In the genomic region with DNA sequence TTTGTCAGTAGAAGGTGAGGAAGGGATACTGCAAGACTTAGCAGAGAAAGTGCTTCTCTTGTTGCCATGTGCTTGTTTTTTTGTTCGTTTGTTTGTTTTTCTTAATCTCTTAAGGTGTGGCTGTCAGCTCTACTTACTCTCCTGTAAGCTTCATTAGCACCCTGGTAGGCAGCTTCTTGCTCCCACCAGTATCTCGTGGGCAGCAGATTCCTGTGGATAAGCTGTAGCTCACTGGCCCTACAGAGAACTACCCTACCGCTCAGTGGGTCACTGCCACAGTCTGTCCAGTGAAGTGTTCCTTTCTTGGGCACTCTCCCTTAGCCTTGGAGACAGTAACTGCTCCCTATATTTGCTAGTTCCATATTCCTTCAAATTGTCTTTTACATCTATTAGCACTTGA, we compare ENCODE assay signal across 18 cellular contexts.
"Had no signal": no experiment of that assay in that cellular context is flagged by ENCODE, and none has a peak within 500 bp of the region (broad histone marks: within the 10 kb centered on the region; RNA-seq: fewer than 3 reads in every experiment).

No MANE protein-coding gene starts in this region.

- H3K9me3 ChIP-seq: upper lobe of right lung had no signal

- H3K36me3 ChIP-seq: upper lobe of right lung had no signal

- H3K27me3 ChIP-seq: upper lobe of right lung had no signal

- H3K4me1 ChIP-seq: upper lobe of right lung had no signal

- H3K4me3 ChIP-seq: coronary artery, upper lobe of right lung had no signal

- DNase-seq: activated CD4-positive, alpha-beta memory T cell treated with anti-CD3 and anti-CD28 coated beads for 36 hours; activated CD4-positive, alpha-beta T cell treated with anti-CD3 and anti-CD28 coated beads for 1 hour; activated gamma-delta T cell; activated naive CD8-positive, alpha-beta T cell treated with anti-CD3 and anti-CD28 coated beads for 36 hours; activated T-cell treated with anti-CD3 and anti-CD28 coated beads, Interleukin-2, amount 50 U/mL, for 4 hours; anterior cingulate cortex; effector memory CD4-positive, alpha-beta T cell; hippocampal formation; left cardiac atrium; mammary epithelial cell; stimulated activated CD4-positive, alpha-beta T cell treated with anti-CD3 and anti-CD28 coated beads, Interleukin-12 subunit alpha, Interleukin-12 subunit beta, amount 100 ng/mL, for 4 hours; stimulated activated CD4-positive, alpha-beta T cell treated with anti-CD3 and anti-CD28 coated beads, Interleukin-4, amount 100 ng/mL, for 1 hour; SW 1271; upper lobe of right lung had no signal

- H3K27me3 Mint-ChIP-seq: activated CD4-positive, alpha-beta memory T cell treated with anti-CD3 and anti-CD28 coated beads for 36 hours; activated naive CD8-positive, alpha-beta T cell treated with anti-CD3 and anti-CD28 coated beads for 36 hours; natural killer cell treated with Interleukin-12 subunit alpha and Interleukin-12 subunit beta and Interleukin-15 and Interleukin-18, amount 100 ng/mL, for 72 hours; stimulated activated naive CD8-positive, alpha-beta T cell treated with anti-CD3 and anti-CD28 coated beads, Interleukin-15, Interleukin-2, amounts not matched to agents 100 ng/mL and 50 ng/mL, for 24 hours had no signal

- H3K27ac Mint-ChIP-seq: activated CD4-positive, alpha-beta memory T cell treated with anti-CD3 and anti-CD28 coated beads for 36 hours; activated naive CD8-positive, alpha-beta T cell treated with anti-CD3 and anti-CD28 coated beads for 36 hours; natural killer cell treated with Interleukin-12 subunit alpha and Interleukin-12 subunit beta and Interleukin-15 and Interleukin-18, amount 100 ng/mL, for 72 hours; stimulated activated naive CD8-positive, alpha-beta T cell treated with anti-CD3 and anti-CD28 coated beads, Interleukin-15, Interleukin-2, amounts not matched to agents 100 ng/mL and 50 ng/mL, for 24 hours; T-helper 2 cell treated with Interferon-gamma antibody and Interleukin-4, amounts not matched to agents 5 μg/mL and 100 μg/mL, for 36 hours had no signal

- H3K4me3 Mint-ChIP-seq: activated CD4-positive, alpha-beta memory T cell treated with anti-CD3 and anti-CD28 coated beads for 36 hours; activated naive CD8-positive, alpha-beta T cell treated with anti-CD3 and anti-CD28 coated beads for 36 hours; activated T-cell treated with anti-CD3 and anti-CD28 coated beads, Interleukin-2, amount 50 U/mL, for 4 hours; natural killer cell treated with Interleukin-12 subunit alpha and Interleukin-12 subunit beta and Interleukin-15 and Interleukin-18, amount 100 ng/mL, for 72 hours; stimulated activated naive CD8-positive, alpha-beta T cell treated with anti-CD3 and anti-CD28 coated beads, Interleukin-15, Interleukin-2, amounts not matched to agents 100 ng/mL and 50 ng/mL, for 24 hours; T-helper 2 cell treated with Interferon-gamma antibody and Interleukin-4, amounts not matched to agents 5 μg/mL and 100 μg/mL, for 36 hours had no signal

- H3K27ac ChIP-seq: coronary artery, upper lobe of right lung had no signal
